In the genomic region with DNA sequence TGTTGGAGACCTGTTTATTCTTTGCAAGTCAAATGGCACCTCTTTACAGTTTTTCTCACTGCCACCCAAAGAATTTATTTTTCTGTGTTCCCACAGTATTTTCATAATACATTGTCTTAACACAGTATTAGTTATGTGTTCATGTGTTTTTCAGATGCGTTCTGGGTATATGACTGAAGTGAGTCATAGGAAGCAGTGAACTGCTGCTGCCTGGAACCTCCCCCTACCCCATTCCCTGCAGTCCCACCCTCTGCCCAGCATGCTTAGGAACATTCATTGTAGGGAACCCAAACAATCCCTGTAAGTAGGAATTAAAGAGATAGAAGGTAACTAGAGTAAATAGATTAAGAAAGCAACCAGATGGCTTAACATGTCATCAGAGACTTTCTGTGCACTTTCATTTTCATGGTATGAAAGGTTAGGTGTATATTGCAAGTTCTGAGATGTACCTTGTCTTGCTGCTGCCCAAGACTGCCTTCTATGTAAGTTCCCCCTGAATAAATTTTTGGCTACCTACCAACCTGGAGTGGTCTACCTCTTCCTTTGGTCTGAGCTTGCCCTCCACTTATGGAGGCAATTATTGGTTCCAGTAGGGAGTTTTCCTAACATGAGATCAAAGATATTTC, we compare ENCODE assay signal across 1 cellular context.
A peak's percentile ranks its signal among the peaks of the same experiment; 100 is the strongest.
TF ChIP-seq lines count a peak whose summit lies in the region.

No MANE protein-coding gene starts in this region.

TF ChIP-seq in endothelial cell of umbilical vein, 7 proteins besides CTCF, POLR2A, EP300 and RAD21:
- TF ChIP-seq MYC (IDR thresholded peaks at IDR 0.05; ENCODE audit: low read depth, low read length) (no peak), FOS (IDR thresholded peaks at IDR 0.05; ENCODE audit: borderline replicate concordance, insufficient read depth, low read length) (peak; percentile 67), GATA2 (IDR thresholded peaks at IDR 0.05; ENCODE audit: insufficient read depth, insufficient read length, low read depth, low read length) (no peak), JUN (IDR thresholded peaks at IDR 0.05; ENCODE audit: borderline replicate concordance, insufficient read depth, insufficient read length, low read depth) (peak; percentile 58)
